Comparison of ENCODE assay signal across 21 cellular contexts in the genomic region with DNA sequence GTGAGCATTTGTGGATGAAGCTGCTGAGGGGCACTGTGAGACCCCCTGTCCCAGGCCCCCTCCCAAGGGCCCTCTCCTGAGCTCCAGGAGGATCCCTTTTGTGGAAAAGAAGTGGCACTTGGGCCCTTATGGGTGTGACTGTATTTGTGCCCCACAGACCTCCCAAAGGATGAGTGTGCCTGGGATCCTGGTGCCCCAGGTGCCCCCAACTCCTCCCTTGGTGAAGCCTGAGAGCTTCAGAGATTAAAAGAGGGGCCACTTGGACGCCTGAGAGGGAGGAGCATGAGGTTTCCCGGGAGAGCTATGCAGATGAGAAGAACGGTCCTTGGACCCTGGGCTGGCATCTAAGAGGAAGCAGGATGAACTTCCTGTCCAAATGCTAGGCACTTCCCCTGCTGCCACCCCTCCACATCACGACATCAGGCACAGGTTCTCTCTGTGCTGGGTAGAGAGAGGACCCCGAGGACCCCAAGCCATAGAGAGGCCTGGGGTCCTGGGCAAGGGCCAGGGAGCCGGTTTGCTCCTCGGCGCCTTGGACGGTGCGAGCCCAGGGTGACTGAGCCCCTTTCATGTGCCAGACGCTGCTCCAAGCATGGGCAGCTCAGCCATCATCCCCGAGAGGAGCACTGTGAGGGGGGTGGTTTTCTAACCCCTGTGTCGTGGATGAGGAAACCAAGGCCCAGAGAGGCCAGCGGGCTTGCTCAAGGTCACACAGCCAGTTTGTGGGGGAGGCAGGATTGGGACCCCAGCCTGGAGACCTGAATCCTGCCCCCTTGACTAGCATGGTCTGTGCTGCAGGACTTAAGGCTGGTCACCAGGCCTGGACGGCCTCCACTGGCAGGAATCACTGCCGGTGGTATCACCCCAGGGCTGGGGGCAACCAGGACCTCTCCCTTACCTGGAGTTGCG.
"Had no signal": no experiment of that assay in that cellular context is flagged by ENCODE, and none has a peak within 500 bp of the region (broad histone marks: within the 10 kb centered on the region; RNA-seq: fewer than 3 reads in every experiment).

No MANE protein-coding gene starts in this region.

- DNase-seq: Karpas-422, KG1, MG63, NCI-H1092, NCI-H1105 treated with DMSO at 0.1 percent for 48 hours, NCI-H1417 treated with DMSO at 0.1 percent for 48 hours, NCI-H146, NCI-H1694 treated with DMSO at 0.1 percent for 48 hours, NCI-H1930, NCI-H2081, NCI-H2107, NCI-H2227 treated with DMSO at 0.1 percent for 48 hours, NCI-H510A, NCI-H524 treated with DMSO at 0.1 percent for 48 hours, NCI-H69, NCI-H774, RPMI8226, SHP77 treated with DMSO at 0.1 percent for 48 hours, SJCRH30 had no signal

- H3K9me3 ChIP-seq: MG63, SJCRH30 had no signal

- H3K27ac ChIP-seq: SJCRH30 had no signal

- H3K4me3 ChIP-seq: MG63, SJCRH30 had no signal

- ATAC-seq: SK-N-SH treated with all-trans-retinoic acid at 6 μM for 48 hours had no signal

- H3K4me1 ChIP-seq: SJCRH30 had no signal

- FAIRE-seq: RCC 7860 had no signal
